Comparison of ENCODE assay signal across 10 cellular contexts in genomic region chr1:109531826-109532364, GRCh38. TPM values are rescaled to one million over a fixed set of nuclear protein-coding genes. Genes with fewer than 3 reads are reported as not detected.
DNase-seq lines count a peak whose midpoint lies in the region; ATAC-seq and TF ChIP-seq lines count a peak whose summit lies in the region.
"Had no signal": no experiment of that assay in that cellular context is flagged by ENCODE, and none has a peak within 500 bp of the region (broad histone marks: within the 10 kb centered on the region; RNA-seq: fewer than 3 reads in every experiment).

No MANE protein-coding gene starts in this region.

- BruUV-seq in Caco-2 (replicated peaks; lab: Mats Ljungman, UMichigan): no TSS peak

- H3K4me1 Mint-ChIP-seq in T-helper 2 cell treated with Interferon-gamma antibody and Interleukin-4, amounts not matched to agents 5 μg/mL and 100 μg/mL, for 36 hours (ENCODE audit: low read depth): peaks cover 19% of the 10 kb centered on the region
- no peaks in the 10 kb centered on the region for H3K4me1 Mint-ChIP-seq in Caco-2 (ENCODE audit: low read depth, unreplicated experiment)

- H3K4me3 Mint-ChIP-seq in T-helper 2 cell treated with Interferon-gamma antibody and Interleukin-4, amounts not matched to agents 5 μg/mL and 100 μg/mL, for 36 hours: peak overlapping the region; percentile 66
- no peak overlapping the region for H3K4me3 Mint-ChIP-seq in Caco-2 (ENCODE audit: unreplicated experiment)

- H3K27me3 ChIP-seq in skeletal muscle satellite cell (ENCODE audit: control insufficient read depth, insufficient read depth, low read length): peaks cover 10% of the 10 kb centered on the region
- H3K27me3 ChIP-seq in Caco-2 (replicated peaks; ENCODE audit: control insufficient read depth, insufficient read depth, low read length): no peaks in the 10 kb centered on the region

- H3K4me1 ChIP-seq in skeletal muscle satellite cell (ENCODE audit: control insufficient read depth, insufficient read depth, low read length) (peaks cover 25% of the 10 kb centered on the region), Caco-2 (no peaks in the 10 kb centered on the region; the same call in 1 of the 2 replicates)

- peak overlapping the region; percentile 84 for H3K27ac Mint-ChIP-seq in T-helper 2 cell treated with Interferon-gamma antibody and Interleukin-4, amounts not matched to agents 5 μg/mL and 100 μg/mL, for 36 hours
- no peak overlapping the region for H3K27ac Mint-ChIP-seq in Caco-2 (ENCODE audit: unreplicated experiment)

- H3K9me3 Mint-ChIP-seq in T-helper 2 cell treated with Interferon-gamma antibody and Interleukin-4, amounts not matched to agents 5 μg/mL and 100 μg/mL, for 36 hours: no peaks in the 10 kb centered on the region
- H3K9me3 Mint-ChIP-seq in Caco-2 (ENCODE audit: unreplicated experiment): no peaks in the 10 kb centered on the region

- H3K9me3 ChIP-seq in skeletal muscle satellite cell (replicated peaks; ENCODE audit: low read length): no peaks in the 10 kb centered on the region
- no peaks in the 10 kb centered on the region for H3K9me3 ChIP-seq in Caco-2

- no peak for DNase-seq in T-helper 2 cell treated with Interferon-gamma antibody and Interleukin-4, amounts not matched to agents 5 μg/mL and 100 μg/mL, for 36 hours (ENCODE audit: low spot score)
- no peak for DNase-seq in T-helper 2 cell
- DNase-seq in HS-27A (ENCODE audit: low read depth): peak; percentile 9
- no peak for DNase-seq in coronary artery (ENCODE audit: low spot score)
- no peak for DNase-seq in DMS153 (lab: John Stamatoyannopoulos, UW)
- DNase-seq in Caco-2: no peak

- H3K27ac ChIP-seq in coronary artery: no peak overlapping the region

- intact Hi-C loops in Caco-2 (cut with micrococcal nuclease; ENCODE audit: unreplicated experiment): loop anchor here (1.0 to 5.0 kb wide), 5 partner anchors 34 to 270 kb away; partner anchors contain the start of genes CYB561D1 and PSMA5

- no peak for ATAC-seq in HG02642 (IDR thresholded peaks at IDR 0.05; ENCODE audit: poor library complexity, unreplicated experiment)

- no peaks in the 10 kb centered on the region for H3K36me3 ChIP-seq in skeletal muscle satellite cell (ENCODE audit: insufficient read depth, low read length)
- H3K36me3 ChIP-seq in Caco-2 (ENCODE audit: control insufficient read depth, insufficient read depth, low read length): no peaks in the 10 kb centered on the region

- no peak overlapping the region for H3K9ac ChIP-seq in skeletal muscle satellite cell (ENCODE audit: low read depth, low read length)

- no peaks in the 10 kb centered on the region for H3K27me3 Mint-ChIP-seq in T-helper 2 cell treated with Interferon-gamma antibody and Interleukin-4, amounts not matched to agents 5 μg/mL and 100 μg/mL, for 36 hours (ENCODE audit: low read depth)
- no peaks in the 10 kb centered on the region for H3K27me3 Mint-ChIP-seq in Caco-2 (ENCODE audit: insufficient read depth, unreplicated experiment)

- CTCF ChIA-PET in Caco-2 (lab: Charles Lee): interaction anchor here (0.9 to 6.3 kb wide), 8 partner anchors 14 to 500 kb away, joined by 3 to 131 read pairs (median 4); partner anchors contain the start of genes AMIGO1, ATXN7L2 and CYB561D1

- TF ChIP-seq CTCF in coronary artery (IDR thresholded peaks at IDR 0.05) (no peak), Caco-2 (IDR thresholded peaks at IDR 0.05; ENCODE audit: insufficient read depth in 1 of 2, low read depth in 1 of 2, low read length in 1 of 2, severe bottlenecking in 1 of 2, unreplicated experiment in 1 of 2) (no peak)

- POLR2A ChIA-PET in Caco-2 (lab: Charles Lee): no interaction called here

- H3K4me3 ChIP-seq in coronary artery (peak overlapping the region; percentile 44), skeletal muscle satellite cell (ENCODE audit: low read length) (peak overlapping the region; percentile 48), Caco-2 (ENCODE audit: low read depth, low read length) (no peak overlapping the region)

- H3K4me2 ChIP-seq in skeletal muscle satellite cell (ENCODE audit: low read length): peak overlapping the region; percentile 83

- H3K36me3 Mint-ChIP-seq in T-helper 2 cell treated with Interferon-gamma antibody and Interleukin-4, amounts not matched to agents 5 μg/mL and 100 μg/mL, for 36 hours (ENCODE audit: low read depth): no peaks in the 10 kb centered on the region
- H3K36me3 Mint-ChIP-seq in Caco-2 (ENCODE audit: insufficient read depth, unreplicated experiment): peaks cover 4% of the 10 kb centered on the region

RNA-seq across cellular contexts. Expression of gene GPR61, which starts 7.8 kb away (rescaled TPM):
- total RNA-seq in skeletal muscle satellite cell (2012; rRNA removed): not detected in 2 replicates
- total RNA-seq in Caco-2 (2022): not detected in 2 replicates
- total RNA-seq: esophagus mucosa, kidney epithelial cell had no signal

RNA-seq across cellular contexts. Expression of gene GNAI3, which starts 16.5 kb away (rescaled TPM):
- total RNA-seq in skeletal muscle satellite cell (2012; rRNA removed): 15.5 and 16.0 TPM in 2 replicates
- 6.2 and 6.4 TPM in 2 replicates for total RNA-seq in Caco-2 (2022)

RNA-seq across cellular contexts. Expression of gene AMIGO1, which starts 22.4 kb away (rescaled TPM):
- under 0.01 and 0.25 TPM in 2 replicates for total RNA-seq in skeletal muscle satellite cell (2012; rRNA removed)
- total RNA-seq in Caco-2 (2022): 1.1 and 1.5 TPM in 2 replicates

RNA-seq across cellular contexts. Expression of gene CYB561D1, which starts 38.0 kb away (rescaled TPM):
- 3.3 and 4.4 TPM in 2 replicates for total RNA-seq in skeletal muscle satellite cell (2012; rRNA removed)
- total RNA-seq in Caco-2 (2022): 6.6 and 7.3 TPM in 2 replicates

RNA-seq across cellular contexts. Expression of gene ATXN7L2, which starts 48.2 kb away (rescaled TPM):
- 1.5 and 4.1 TPM in 2 replicates for total RNA-seq in skeletal muscle satellite cell (2012; rRNA removed)
- total RNA-seq in Caco-2 (2022): 3.9 and 4.0 TPM in 2 replicates
